Comparison of ENCODE assay signal across 8 cellular contexts in genomic region chr15:41894791-41895463, GRCh38. TPM values are rescaled to one million over a fixed set of nuclear protein-coding genes. Genes with fewer than 3 reads are reported as not detected.
DNase-seq lines count a peak whose midpoint lies in the region; ATAC-seq and TF ChIP-seq lines count a peak whose summit lies in the region.

No MANE protein-coding gene starts in this region.

- H2AFZ ChIP-seq in H9 (ENCODE audit: low read length) (no peak overlapping the region), mesenchymal stem cell (ENCODE audit: low read depth, low read length) (peak overlapping the region; percentile 30)

- intact Hi-C loops in activated CD4-positive, alpha-beta T cell treated with anti-CD3 and anti-CD28 coated beads for 36 hours (cut with DNase I, micrococcal nuclease): loop anchor here in 1 of 2 experiments (2.0 kb wide), 2 partner anchors 42 to 66 kb away; partner anchors contain the start of gene JMJD7

- H3K9me3 ChIP-seq in H9 (ENCODE audit: control insufficient read depth, low read depth, low read length) (no peaks in the 10 kb centered on the region), mesenchymal stem cell (ENCODE audit: control insufficient read depth, low read length) (no peaks in the 10 kb centered on the region)

- H2BK20ac ChIP-seq in H9 (ENCODE audit: low read depth, low read length, poor library complexity, severe bottlenecking): no peak overlapping the region

- POLR2A ChIA-PET in GM10248 (lab: Yijun Ruan, JAX): no interaction called here
- POLR2A ChIA-PET in activated CD4-positive, alpha-beta T cell treated with anti-CD3 and anti-CD28 coated beads for 36 hours (lab: Charles Lee): interaction anchor here (0.9 kb wide), 1 partner anchor 43 kb away, joined by 3 read pairs; no protein-coding TSS in a partner anchor

- H3K27ac Mint-ChIP-seq in H9: peak overlapping the region; percentile 3 to 89 (median 31); a peak in 5 of 7 replicates
- peak overlapping the region; percentile 74 for H3K27ac Mint-ChIP-seq in activated CD4-positive, alpha-beta T cell treated with anti-CD3 and anti-CD28 coated beads for 36 hours
- no peak overlapping the region for H3K27ac Mint-ChIP-seq in glutamatergic neuron (ENCODE audit: unreplicated experiment)

- H3K9me3 Mint-ChIP-seq in H9: no peaks in the 10 kb centered on the region; a peak in 1 of 5 replicates
- H3K9me3 Mint-ChIP-seq in activated CD4-positive, alpha-beta T cell treated with anti-CD3 and anti-CD28 coated beads for 36 hours (ENCODE audit: low read depth): no peaks in the 10 kb centered on the region
- H3K9me3 Mint-ChIP-seq in glutamatergic neuron (ENCODE audit: unreplicated experiment): peaks cover 2% of the 10 kb centered on the region

- no peak overlapping the region for H2BK5ac ChIP-seq in H9 (ENCODE audit: insufficient read length, low read length)
- H2BK5ac ChIP-seq in mesenchymal stem cell (ENCODE audit: low read depth, low read length, poor library complexity, severe bottlenecking): peak overlapping the region; percentile 81

- H3K23me2 ChIP-seq in H9 (ENCODE audit: insufficient read length, low read depth, low read length, poor library complexity, severe bottlenecking): no peaks in the 10 kb centered on the region

- no peak overlapping the region for H2BK12ac ChIP-seq in H9 (ENCODE audit: insufficient read length, low read depth, low read length)
- H2BK12ac ChIP-seq in mesenchymal stem cell (ENCODE audit: low read length in 2 of 2): peak overlapping the region in 1 of 2 experiments; percentile 45

- no CpG with 5 or more reads among the region's 24 CpGs for WGBS in H9 (ENCODE audit: extremely low coverage, insufficient read length, low lambda C conversion rate)
- WGBS in mesenchymal stem cell: 29% methylated on average over 24 of the region's 24 CpGs

- H3K14ac ChIP-seq in H9 (ENCODE audit: insufficient read depth, low read length) (peak overlapping the region; percentile 66), mesenchymal stem cell (ENCODE audit: low read length in 2 of 2) (peak overlapping the region in 1 of 2 experiments; percentile 58)

- H3K9ac ChIP-seq in H9 (ENCODE audit: extremely low read depth, insufficient read length, low read length) (no peak overlapping the region), mesenchymal stem cell (ENCODE audit: low read length) (peak overlapping the region; percentile 64)

- H3K4me2 ChIP-seq in H9 (ENCODE audit: insufficient read depth, insufficient read length, low read length) (no peak overlapping the region), mesenchymal stem cell (ENCODE audit: low read length, poor library complexity, severe bottlenecking) (peak overlapping the region; percentile 50)

- H3K4me3 Mint-ChIP-seq in H9 (no peak overlapping the region), glutamatergic neuron (ENCODE audit: unreplicated experiment) (no peak overlapping the region)
- H3K4me3 Mint-ChIP-seq in activated CD4-positive, alpha-beta T cell treated with anti-CD3 and anti-CD28 coated beads for 36 hours: peak overlapping the region; percentile 19

- no peaks in the 10 kb centered on the region for H3K4me1 ChIP-seq in H9 (ENCODE audit: insufficient read depth, low read length)
- H3K4me1 ChIP-seq in mesenchymal stem cell (ENCODE audit: control insufficient read depth, insufficient read depth, low read depth, low read length): peaks cover 47% of the 10 kb centered on the region

- H4K5ac ChIP-seq in H9 (ENCODE audit: insufficient read length, low read depth, low read length): no peak overlapping the region

- H3K79me1 ChIP-seq in H9 (ENCODE audit: insufficient read depth, low read depth, low read length, poor library complexity, severe bottlenecking) (no peaks in the 10 kb centered on the region), mesenchymal stem cell (replicated peaks; ENCODE audit: low read length, poor library complexity, severe bottlenecking) (peaks cover 6% of the 10 kb centered on the region)

- H3K27ac ChIP-seq in H9 (ENCODE audit: insufficient read length, low read depth, low read length): no peak overlapping the region
- peak overlapping the region; percentile 91 for H3K27ac ChIP-seq in mesenchymal stem cell (ENCODE audit: low read length, poor library complexity, severe bottlenecking)

- H3K18ac ChIP-seq in H9 (ENCODE audit: insufficient read length, low read depth, low read length) (no peak overlapping the region), mesenchymal stem cell (ENCODE audit: low read depth in 1 of 2, low read length in 2 of 2) (peak overlapping the region; percentile 73 to 91)

- no peaks in the 10 kb centered on the region for H3K79me2 ChIP-seq in H9 (ENCODE audit: insufficient read depth, low read length)

- H4K20me1 ChIP-seq in H9 (ENCODE audit: control insufficient read depth, insufficient read depth, insufficient read length): no peaks in the 10 kb centered on the region

- H2BK15ac ChIP-seq in H9 (ENCODE audit: low read depth, low read length) (no peak overlapping the region), mesenchymal stem cell (ENCODE audit: low read depth, poor library complexity, severe bottlenecking) (no peak overlapping the region)

- H3K4ac ChIP-seq in H9 (ENCODE audit: low read depth, low read length): no peak overlapping the region
- peak overlapping the region; percentile 19 to 92 for H3K4ac ChIP-seq in mesenchymal stem cell (ENCODE audit: low read depth in 1 of 2, low read length in 2 of 2)

- DNase-seq in GM10248 (ENCODE audit: extremely low spot score): peak; percentile 91
- DNase-seq in H9: peak; percentile 58
- peak; percentile 45 for DNase-seq in NCI-H1105 (lab: John Stamatoyannopoulos, UW)
- DNase-seq in activated CD4-positive, alpha-beta T cell treated with anti-CD3 and anti-CD28 coated beads for 36 hours: peak; percentile 85
- DNase-seq in choroid plexus epithelial cell (ENCODE audit: low read depth): peak; percentile 81
- peak; percentile 88 for DNase-seq in mesenchymal stem cell
- peak; percentile 56 to 81 for DNase-seq in stimulated activated CD8-positive, alpha-beta memory T cell treated with anti-CD3 and anti-CD28 coated beads, Interleukin-4, amount 100 ng/mL, for 4 hours (ENCODE audit: low read depth in 2 of 2, low spot score in 1 of 2)
- no peak for DNase-seq in glutamatergic neuron

- H3K4me1 Mint-ChIP-seq in H9 (peaks cover 11 to 17% of the 10 kb centered on the region in 2 experiments), glutamatergic neuron (ENCODE audit: low read depth, unreplicated experiment) (peaks cover 16% of the 10 kb centered on the region)
- peaks cover 29% of the 10 kb centered on the region for H3K4me1 Mint-ChIP-seq in activated CD4-positive, alpha-beta T cell treated with anti-CD3 and anti-CD28 coated beads for 36 hours

- no peak overlapping the region for H2BK120ac ChIP-seq in H9 (ENCODE audit: low read depth, low read length, poor library complexity, severe bottlenecking)
- H2BK120ac ChIP-seq in mesenchymal stem cell (ENCODE audit: low read depth, low read length): no peak overlapping the region

- H3K36me3 Mint-ChIP-seq in H9 (ENCODE audit: insufficient read depth in 1 of 3, low read depth in 3 of 3): peaks cover 0 to 24% (median 4%) of the 10 kb centered on the region in 3 experiments; a peak in 5 of 7 replicates
- peaks cover 8% of the 10 kb centered on the region for H3K36me3 Mint-ChIP-seq in activated CD4-positive, alpha-beta T cell treated with anti-CD3 and anti-CD28 coated beads for 36 hours (ENCODE audit: low read depth)
- no peaks in the 10 kb centered on the region for H3K36me3 Mint-ChIP-seq in glutamatergic neuron (ENCODE audit: unreplicated experiment)

- CTCF ChIA-PET in GM10248 (lab: Yijun Ruan, JAX): interaction anchor here (0.9 to 2.3 kb wide), 5 partner anchors 10 to 335 kb away, joined by 3 to 20 read pairs (median 4); partner anchors contain the start of gene TYRO3
- CTCF ChIA-PET in activated CD4-positive, alpha-beta T cell treated with anti-CD3 and anti-CD28 coated beads for 36 hours (lab: Charles Lee): interaction anchor here (0.5 to 1.5 kb wide), 5 partner anchors 10 to 1129 kb away, joined by 3 to 7 read pairs (median 4); no protein-coding TSS in a partner anchor

- peak; percentile 96 for ATAC-seq in activated CD4-positive, alpha-beta T cell treated with anti-CD3 and anti-CD28 coated beads for 36 hours

- H3K4me3 ChIP-seq in choroid plexus epithelial cell (ENCODE audit: low read depth, low read length) (peak overlapping the region; percentile 28), mesenchymal stem cell (ENCODE audit: insufficient read depth in 1 of 2, low read depth in 1 of 2, low read length in 2 of 2) (peak overlapping the region; percentile 21 to 64)

- peak; percentile 30 for TF ChIP-seq CTCF in GM10248 (IDR thresholded peaks at IDR 0.05; ENCODE audit: control extremely low read depth, extremely low read depth, low read depth, missing control alignments)
- no peak for TF ChIP-seq CTCF in H9 (conservative IDR thresholded peaks at IDR 0.05)
- peak; percentile 32 for TF ChIP-seq CTCF in choroid plexus epithelial cell (conservative IDR thresholded peaks at IDR 0.05; ENCODE audit: low read depth, low read length)
- no peak for TF ChIP-seq CTCF in glutamatergic neuron (IDR thresholded peaks at IDR 0.05; ENCODE audit: partially characterized antibody, unreplicated experiment)

- no peak overlapping the region for H3K23ac ChIP-seq in H9 (ENCODE audit: insufficient read length, low read depth, low read length)
- peak overlapping the region in 1 of 2 experiments; percentile 19 for H3K23ac ChIP-seq in mesenchymal stem cell (ENCODE audit: low read length in 2 of 2)

- H4K8ac ChIP-seq in H9 (replicated peaks; ENCODE audit: insufficient read length, low read depth, low read length) (no peak overlapping the region), mesenchymal stem cell (ENCODE audit: low read length) (peak overlapping the region; percentile 83)

- H3K36me3 ChIP-seq in mesenchymal stem cell (ENCODE audit: control insufficient read depth in 1 of 2, insufficient read depth in 2 of 2, low read depth in 1 of 2, low read length in 2 of 2): peaks cover 21 to 38% of the 10 kb centered on the region in 2 experiments

- no peak overlapping the region for H3K56ac ChIP-seq in H9 (ENCODE audit: insufficient read length, low read depth, low read length)

- no peak overlapping the region for H3T11ph ChIP-seq in H9 (ENCODE audit: low read length)

- H2AK5ac ChIP-seq in H9 (ENCODE audit: insufficient read length, low read length): no peak overlapping the region
- H2AK5ac ChIP-seq in mesenchymal stem cell (ENCODE audit: low read length, severe bottlenecking): peak overlapping the region; percentile 55

- no peaks in the 10 kb centered on the region for H3K27me3 Mint-ChIP-seq in H9 (ENCODE audit: low read depth)
- H3K27me3 Mint-ChIP-seq in activated CD4-positive, alpha-beta T cell treated with anti-CD3 and anti-CD28 coated beads for 36 hours: no peaks in the 10 kb centered on the region
- peaks cover 7% of the 10 kb centered on the region for H3K27me3 Mint-ChIP-seq in glutamatergic neuron (ENCODE audit: unreplicated experiment)

- H4K91ac ChIP-seq in H9 (ENCODE audit: insufficient read length, low read depth, low read length) (no peak overlapping the region), mesenchymal stem cell (ENCODE audit: low read length) (peak overlapping the region; percentile 79)

- no peaks in the 10 kb centered on the region for H3K27me3 ChIP-seq in H9 (ENCODE audit: insufficient read depth, low read length)
- peaks cover 0 to 19% of the 10 kb centered on the region in 2 experiments for H3K27me3 ChIP-seq in mesenchymal stem cell (ENCODE audit: control insufficient read depth in 1 of 2, insufficient read depth in 1 of 2, low read length in 2 of 2)

RNA-seq across cellular contexts. Expression of gene SPTBN5, which starts 1.1 kb away (rescaled TPM):
- total RNA-seq in H9 (2021): 0.90 and 0.97 TPM in 2 replicates
- total RNA-seq in activated CD4-positive, alpha-beta T cell treated with anti-CD3 and anti-CD28 coated beads for 36 hours: under 1 TPM; 0.46 to 0.51 TPM
- 0.32 TPM for polyA plus RNA-seq in mesenchymal stem cell (2013, experiment 1 of 2)
- 0.29 TPM for polyA plus RNA-seq in mesenchymal stem cell (2013, experiment 2 of 2)
- 0.32 TPM for total RNA-seq in glutamatergic neuron (ENCODE audit: unreplicated experiment)

RNA-seq across cellular contexts. Expression of gene PLA2G4B, which starts 56.3 kb away (rescaled TPM):
- total RNA-seq in H9 (2021) (3.7 and 6.3 TPM in 2 replicates), glutamatergic neuron (ENCODE audit: unreplicated experiment) (17.9 TPM)
- total RNA-seq in activated CD4-positive, alpha-beta T cell treated with anti-CD3 and anti-CD28 coated beads for 36 hours: 1 to 10 TPM; 5.0 to 6.9 TPM
- polyA plus RNA-seq in mesenchymal stem cell (2013, experiment 1 of 2): 3.3 TPM
- polyA plus RNA-seq in mesenchymal stem cell (2013, experiment 2 of 2): 2.0 TPM

Comparison
In these comparisons a context has a peak if more than half of its experiments do, and no peak if none do; other contexts are left out.
1. CTCF ChIP-seq: peak in GM10248 (single experiment) and choroid plexus epithelial cell (single experiment); none in H9 (single experiment) and glutamatergic neuron (single experiment).